6 cellular contexts compared by ENCODE assay signal in the genomic region with DNA sequence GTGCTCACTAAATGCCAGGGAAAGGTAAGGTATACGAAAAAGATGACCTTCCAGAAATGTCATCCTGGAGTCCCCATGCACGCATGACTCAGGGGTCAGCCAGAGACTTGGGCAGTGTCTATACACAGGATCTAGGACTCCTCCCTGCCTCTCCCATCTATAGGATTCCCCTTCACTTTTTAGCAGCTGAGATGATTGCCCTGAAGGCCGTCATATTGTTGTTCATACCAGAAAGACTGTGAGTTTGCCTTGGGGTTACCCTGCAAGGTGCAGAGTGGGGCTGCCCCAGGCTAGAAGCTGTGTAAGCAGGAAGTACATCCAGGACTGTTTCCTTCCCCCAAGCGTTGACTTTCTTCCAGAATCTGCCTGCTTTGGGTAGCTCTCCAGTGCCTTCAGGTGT. TPM values are rescaled to one million over a fixed set of nuclear protein-coding genes. Genes with fewer than 3 reads are reported as not detected.
"Had no signal": no experiment of that assay in that cellular context is flagged by ENCODE, and none has a peak within 500 bp of the region (broad histone marks: within the 10 kb centered on the region; RNA-seq: fewer than 3 reads in every experiment).

No MANE protein-coding gene starts in this region.

- H3K4me3 ChIP-seq: GM23338 had no signal

- ATAC-seq: GM23338, HepG2 had no signal

- H3K27ac ChIP-seq: HL-60 had no signal

- H3K4me2 ChIP-seq: GM23338 had no signal

- H2AFZ ChIP-seq: GM23338 had no signal

- DNase-seq: H9, HCEC 1CT, KBM-7 had no signal

RNA-seq across cellular contexts. Expression of gene MAMLD1, which starts 55.1 kb away (rescaled TPM):
- total RNA-seq: HepG2 had no signal
